ENCODE assay signal across 26 cellular contexts in genomic region chr6:87664943-87665342, GRCh38.
"Had no signal": no experiment of that assay in that cellular context is flagged by ENCODE, and none has a peak within 500 bp of the region (broad histone marks: within the 10 kb centered on the region; RNA-seq: fewer than 3 reads in every experiment).

No MANE protein-coding gene starts in this region.

- DNase-seq: activated CD4-positive, alpha-beta memory T cell treated with anti-CD3 and anti-CD28 coated beads for 36 hours; activated CD4-positive, alpha-beta T cell treated with anti-CD3 and anti-CD28 coated beads, Interleukin-2, amount 10 ng/mL, durations not matched to agents 24 days and 14 days; activated CD4-positive, CD25-positive, alpha-beta regulatory T cell treated with anti-CD3 and anti-CD28 coated beads, Interleukin-2, amount 50 U/mL, for 72 hours; activated CD8-positive, alpha-beta memory T cell treated with anti-CD3 and anti-CD28 coated beads, Interleukin-2, amount 50 U/mL, for 4 hours; activated gamma-delta T cell; activated naive CD4-positive, alpha-beta T cell treated with anti-CD3 and anti-CD28 coated beads, Interleukin-2, amount 10 ng/mL, durations not matched to agents 7 days and 5 days; activated naive CD8-positive, alpha-beta T cell treated with anti-CD3 and anti-CD28 coated beads, Interleukin-2, amount 10 ng/mL, durations not matched to agents 7 days and 5 days; activated T-cell treated with anti-CD3 and anti-CD28 coated beads, Interleukin-2, amount 50 U/mL, for 24 hours; cortex of kidney; foreskin keratinocyte; lower lobe of right lung; mesenchymal stem cell; naive thymus-derived CD8-positive, alpha-beta T cell; posterior cingulate gyrus; sigmoid colon; small intestine; stimulated activated CD4-positive, alpha-beta T cell treated with anti-CD3 and anti-CD28 coated beads, Interleukin-15, amount 100 ng/mL, for 24 hours; stimulated activated CD4-positive, alpha-beta T cell treated with anti-CD3 and anti-CD28 coated beads, Interleukin-2, amount 100 ng/mL, for 24 hours; stimulated activated naive B cell treated with anti-CD40 and anti-IgM and Interleukin-4, amounts not matched to agents 10 μg/mL and 1 μg/mL and 100 μg/mL, for 72 hours; stomach; T-helper 2 cell had no signal

- H3K27ac Mint-ChIP-seq: activated CD4-positive, alpha-beta memory T cell treated with anti-CD3 and anti-CD28 coated beads for 36 hours; activated CD4-positive, alpha-beta T cell treated with anti-CD3 and anti-CD28 coated beads, Interleukin-2, amount 10 ng/mL, durations not matched to agents 24 days and 14 days; activated naive CD4-positive, alpha-beta T cell treated with anti-CD3 and anti-CD28 coated beads, Interleukin-2, amount 10 ng/mL, durations not matched to agents 7 days and 5 days; activated naive CD8-positive, alpha-beta T cell treated with anti-CD3 and anti-CD28 coated beads, Interleukin-2, amount 10 ng/mL, durations not matched to agents 7 days and 5 days; activated T-cell treated with anti-CD3 and anti-CD28 coated beads, Interleukin-2, amount 50 U/mL, for 24 hours; brain; stimulated activated naive B cell treated with anti-CD40 and anti-IgM and Interleukin-4, amounts not matched to agents 10 μg/mL and 1 μg/mL and 100 μg/mL, for 72 hours had no signal

- H3K27ac ChIP-seq: foreskin keratinocyte, lower lobe of right lung, sigmoid colon, stomach, suprapubic skin had no signal

- H3K9me3 ChIP-seq: ascending aorta, lower lobe of right lung, sigmoid colon, stomach, suprapubic skin, tibial nerve had no signal

- ATAC-seq: esophagus mucosa; foreskin keratinocyte; lower lobe of right lung; naive thymus-derived CD8-positive, alpha-beta T cell; stimulated activated naive B cell treated with anti-CD40 and anti-IgM and Interleukin-4, amounts not matched to agents 10 μg/mL and 1 μg/mL and 100 μg/mL, for 72 hours had no signal

- H3K27me3 ChIP-seq: ascending aorta, foreskin keratinocyte, sigmoid colon, stomach, suprapubic skin, tibial nerve had no signal

- H3K4me3 Mint-ChIP-seq: activated CD4-positive, alpha-beta memory T cell treated with anti-CD3 and anti-CD28 coated beads for 36 hours; activated CD4-positive, alpha-beta T cell treated with anti-CD3 and anti-CD28 coated beads, Interleukin-2, amount 10 ng/mL, durations not matched to agents 24 days and 14 days; activated naive CD4-positive, alpha-beta T cell treated with anti-CD3 and anti-CD28 coated beads, Interleukin-2, amount 10 ng/mL, durations not matched to agents 7 days and 5 days; activated naive CD8-positive, alpha-beta T cell treated with anti-CD3 and anti-CD28 coated beads, Interleukin-2, amount 10 ng/mL, durations not matched to agents 7 days and 5 days; activated T-cell treated with anti-CD3 and anti-CD28 coated beads, Interleukin-2, amount 50 U/mL, for 24 hours; brain; naive thymus-derived CD8-positive, alpha-beta T cell; stimulated activated naive B cell treated with anti-CD40 and anti-IgM and Interleukin-4, amounts not matched to agents 10 μg/mL and 1 μg/mL and 100 μg/mL, for 72 hours had no signal

- H3K27me3 Mint-ChIP-seq: activated CD4-positive, alpha-beta memory T cell treated with anti-CD3 and anti-CD28 coated beads for 36 hours; activated CD4-positive, alpha-beta T cell treated with anti-CD3 and anti-CD28 coated beads, Interleukin-2, amount 10 ng/mL, durations not matched to agents 24 days and 14 days; activated naive CD4-positive, alpha-beta T cell treated with anti-CD3 and anti-CD28 coated beads, Interleukin-2, amount 10 ng/mL, durations not matched to agents 7 days and 5 days; activated naive CD8-positive, alpha-beta T cell treated with anti-CD3 and anti-CD28 coated beads, Interleukin-2, amount 10 ng/mL, durations not matched to agents 7 days and 5 days; activated T-cell treated with anti-CD3 and anti-CD28 coated beads, Interleukin-2, amount 50 U/mL, for 24 hours; brain; naive thymus-derived CD8-positive, alpha-beta T cell; stimulated activated naive B cell treated with anti-CD40 and anti-IgM and Interleukin-4, amounts not matched to agents 10 μg/mL and 1 μg/mL and 100 μg/mL, for 72 hours had no signal

- H3K4me3 ChIP-seq: ascending aorta, lower lobe of right lung, sigmoid colon, stomach, suprapubic skin, tibial nerve had no signal

- H3K9me3 Mint-ChIP-seq: activated CD4-positive, alpha-beta memory T cell treated with anti-CD3 and anti-CD28 coated beads for 36 hours; activated CD4-positive, alpha-beta T cell treated with anti-CD3 and anti-CD28 coated beads, Interleukin-2, amount 10 ng/mL, durations not matched to agents 24 days and 14 days; activated naive CD4-positive, alpha-beta T cell treated with anti-CD3 and anti-CD28 coated beads, Interleukin-2, amount 10 ng/mL, durations not matched to agents 7 days and 5 days; activated naive CD8-positive, alpha-beta T cell treated with anti-CD3 and anti-CD28 coated beads, Interleukin-2, amount 10 ng/mL, durations not matched to agents 7 days and 5 days; activated T-cell treated with anti-CD3 and anti-CD28 coated beads, Interleukin-2, amount 50 U/mL, for 24 hours; brain; naive thymus-derived CD8-positive, alpha-beta T cell; stimulated activated naive B cell treated with anti-CD40 and anti-IgM and Interleukin-4, amounts not matched to agents 10 μg/mL and 1 μg/mL and 100 μg/mL, for 72 hours had no signal

- H3K4me1 Mint-ChIP-seq: brain had no signal

- H3K4me1 ChIP-seq: foreskin keratinocyte, suprapubic skin had no signal
